Comparison of ENCODE assay signal across 13 cellular contexts in the genomic region with DNA sequence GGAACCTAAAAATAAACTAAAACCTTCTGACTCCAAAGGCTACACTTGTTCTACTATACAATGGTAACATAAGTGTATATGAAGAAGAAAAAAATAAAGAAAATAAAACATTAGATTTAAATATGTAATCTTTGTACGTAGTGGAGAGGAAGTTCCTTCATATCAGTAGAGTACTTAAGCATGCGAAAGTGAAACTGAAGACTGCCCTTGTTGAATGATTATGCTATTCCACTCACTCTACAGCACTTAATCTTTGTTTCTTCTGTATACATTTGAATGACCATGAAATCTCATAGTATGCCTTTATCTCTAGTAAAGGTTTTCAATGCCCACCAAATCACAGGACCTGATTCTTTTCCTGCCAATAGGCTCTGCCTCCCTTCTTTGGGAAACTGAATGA.
DNase-seq lines count a peak whose midpoint lies in the region; ATAC-seq and TF ChIP-seq lines count a peak whose summit lies in the region.
"Had no signal": no experiment of that assay in that cellular context is flagged by ENCODE, and none has a peak within 500 bp of the region (broad histone marks: within the 10 kb centered on the region; RNA-seq: fewer than 3 reads in every experiment).

No MANE protein-coding gene starts in this region.

- DNase-seq in fibroblast of peridontal ligament (ENCODE audit: extremely low read depth) = peak; percentile 23
- no peak for DNase-seq in NCI-H345 treated with DMSO at 0.1 percent for 48 hours (lab: John Stamatoyannopoulos, UW; ENCODE audit: unreplicated experiment)
- no peak for DNase-seq in SJCRH30
- DNase-seq in T-cell = no peak
- no peak for DNase-seq in glutamatergic neuron
- DNase-seq: GDM1; NCI-H187; stimulated activated naive CD8-positive, alpha-beta T cell treated with anti-CD3 and anti-CD28 coated beads, Interleukin-15, amount 100 ng/mL, for 72 hours had no signal

- H3K36me3 Mint-ChIP-seq in T-cell = no peaks in the 10 kb centered on the region
- no peaks in the 10 kb centered on the region for H3K36me3 Mint-ChIP-seq in glutamatergic neuron (ENCODE audit: unreplicated experiment)

- H3K9me3 Mint-ChIP-seq in T-cell (peaks cover 0 to 3% (median 0%) of the 10 kb centered on the region in 3 donors), glutamatergic neuron (ENCODE audit: unreplicated experiment) (no peaks in the 10 kb centered on the region)

- no peak for TF ChIP-seq CTCF in glutamatergic neuron (IDR thresholded peaks at IDR 0.05; ENCODE audit: partially characterized antibody, unreplicated experiment)

- H3K27ac Mint-ChIP-seq in T-cell (no peak overlapping the region), glutamatergic neuron (ENCODE audit: unreplicated experiment) (no peak overlapping the region)
- H3K27ac Mint-ChIP-seq: stimulated activated naive CD8-positive, alpha-beta T cell treated with anti-CD3 and anti-CD28 coated beads, Interleukin-15, amount 100 ng/mL, for 72 hours had no signal

- no peak overlapping the region for H3K4me3 ChIP-seq in SJCRH30
- H3K4me3 ChIP-seq: SJSA1, skin epidermis had no signal

- no peaks in the 10 kb centered on the region for H3K36me3 ChIP-seq in SJCRH30
- H3K36me3 ChIP-seq: SJSA1 had no signal

- H3K4me3 Mint-ChIP-seq in T-cell (peak overlapping the region in 1 of 3 donors; percentile 41), glutamatergic neuron (ENCODE audit: unreplicated experiment) (no peak overlapping the region)
- H3K4me3 Mint-ChIP-seq: stimulated activated naive CD8-positive, alpha-beta T cell treated with anti-CD3 and anti-CD28 coated beads, Interleukin-15, amount 100 ng/mL, for 72 hours had no signal

- H3K27me3 Mint-ChIP-seq in T-cell (no peaks in the 10 kb centered on the region), glutamatergic neuron (ENCODE audit: unreplicated experiment) (no peaks in the 10 kb centered on the region)
- H3K27me3 Mint-ChIP-seq: stimulated activated naive CD8-positive, alpha-beta T cell treated with anti-CD3 and anti-CD28 coated beads, Interleukin-15, amount 100 ng/mL, for 72 hours had no signal

- no peaks in the 10 kb centered on the region; the same call in 1 of the 2 replicates for H3K4me1 ChIP-seq in SJCRH30
- H3K4me1 ChIP-seq: SJSA1 had no signal

- H3K4me1 Mint-ChIP-seq in T-cell (peaks cover 3 to 10% (median 4%) of the 10 kb centered on the region in 3 donors), glutamatergic neuron (ENCODE audit: low read depth, unreplicated experiment) (no peaks in the 10 kb centered on the region)

- no peaks in the 10 kb centered on the region for H3K9me3 ChIP-seq in SJCRH30 (replicated peaks)
- H3K9me3 ChIP-seq: SJSA1 had no signal

- CTCF ChIA-PET in T-cell (lab: Charles Lee) = no interaction called here

- POLR2A ChIA-PET in T-cell (lab: Charles Lee) = no interaction called here

- H3K27me3 ChIP-seq in SJCRH30 = no peaks in the 10 kb centered on the region
- H3K27me3 ChIP-seq: SJSA1 had no signal

- ATAC-seq in GM18520 (IDR thresholded peaks at IDR 0.05; ENCODE audit: unreplicated experiment) (peak; percentile 84), GM21717 (IDR thresholded peaks at IDR 0.05; ENCODE audit: unreplicated experiment) (peak; percentile 70), HG03442 (IDR thresholded peaks at IDR 0.05; ENCODE audit: unreplicated experiment) (peak; percentile 80), T-cell (replicated peaks in 1 of 4) (no peak)
- ATAC-seq: stimulated activated naive CD8-positive, alpha-beta T cell treated with anti-CD3 and anti-CD28 coated beads, Interleukin-15, amount 100 ng/mL, for 72 hours had no signal

- H3K27ac ChIP-seq in SJCRH30 = no peak overlapping the region
- H3K27ac ChIP-seq: SJSA1, skin epidermis had no signal

Comparison
In these comparisons a context has a peak if more than half of its experiments do, and no peak if none do; other contexts are left out.
1. ATAC-seq: peak in GM18520 (single experiment), GM21717 (single experiment) and HG03442 (single experiment); none in T-cell (0 of 4).